ENCODE assay signal across 1 cellular context in the genomic region with DNA sequence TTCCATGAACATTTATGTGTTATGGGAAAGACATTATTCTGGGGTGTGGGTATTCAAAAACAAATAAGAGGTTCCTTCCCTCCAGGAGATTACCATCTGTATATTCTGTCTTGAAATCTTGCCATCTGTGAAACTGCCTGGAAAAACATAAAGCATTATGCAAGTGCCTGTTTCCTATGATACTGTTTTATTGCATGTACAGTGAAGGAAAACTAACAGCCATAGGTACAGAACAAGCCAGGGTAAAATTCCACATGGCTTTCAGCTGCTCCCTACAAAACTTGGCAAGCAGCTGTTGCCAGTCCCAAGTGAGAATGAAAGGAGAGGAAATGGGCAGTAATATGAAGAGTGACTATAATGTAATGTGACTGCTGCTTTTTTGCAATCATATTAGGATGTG.
TF ChIP-seq lines count a peak whose summit lies in the region.

No MANE protein-coding gene starts in this region.

TF ChIP-seq in A549, 52 proteins besides CTCF, POLR2A, EP300 and RAD21 (continued from another document):
- TF ChIP-seq, protein P1, sequence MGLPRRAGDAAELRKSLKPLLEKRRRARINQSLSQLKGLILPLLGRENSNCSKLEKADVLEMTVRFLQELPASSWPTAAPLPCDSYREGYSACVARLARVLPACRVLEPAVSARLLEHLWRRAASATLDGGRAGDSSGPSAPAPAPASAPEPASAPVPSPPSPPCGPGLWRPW (IDR thresholded peaks at IDR 0.05): no peak
- TF ChIP-seq ZNF302 (CRISPR knock-in tag; IDR thresholded peaks at IDR 0.05) (no peak), CHD4 (IDR thresholded peaks at IDR 0.05; ENCODE audit: borderline replicate concordance) (no peak), HEYL (CRISPR knock-in tag; IDR thresholded peaks at IDR 0.05) (no peak)
- TF ChIP-seq, protein P2, sequence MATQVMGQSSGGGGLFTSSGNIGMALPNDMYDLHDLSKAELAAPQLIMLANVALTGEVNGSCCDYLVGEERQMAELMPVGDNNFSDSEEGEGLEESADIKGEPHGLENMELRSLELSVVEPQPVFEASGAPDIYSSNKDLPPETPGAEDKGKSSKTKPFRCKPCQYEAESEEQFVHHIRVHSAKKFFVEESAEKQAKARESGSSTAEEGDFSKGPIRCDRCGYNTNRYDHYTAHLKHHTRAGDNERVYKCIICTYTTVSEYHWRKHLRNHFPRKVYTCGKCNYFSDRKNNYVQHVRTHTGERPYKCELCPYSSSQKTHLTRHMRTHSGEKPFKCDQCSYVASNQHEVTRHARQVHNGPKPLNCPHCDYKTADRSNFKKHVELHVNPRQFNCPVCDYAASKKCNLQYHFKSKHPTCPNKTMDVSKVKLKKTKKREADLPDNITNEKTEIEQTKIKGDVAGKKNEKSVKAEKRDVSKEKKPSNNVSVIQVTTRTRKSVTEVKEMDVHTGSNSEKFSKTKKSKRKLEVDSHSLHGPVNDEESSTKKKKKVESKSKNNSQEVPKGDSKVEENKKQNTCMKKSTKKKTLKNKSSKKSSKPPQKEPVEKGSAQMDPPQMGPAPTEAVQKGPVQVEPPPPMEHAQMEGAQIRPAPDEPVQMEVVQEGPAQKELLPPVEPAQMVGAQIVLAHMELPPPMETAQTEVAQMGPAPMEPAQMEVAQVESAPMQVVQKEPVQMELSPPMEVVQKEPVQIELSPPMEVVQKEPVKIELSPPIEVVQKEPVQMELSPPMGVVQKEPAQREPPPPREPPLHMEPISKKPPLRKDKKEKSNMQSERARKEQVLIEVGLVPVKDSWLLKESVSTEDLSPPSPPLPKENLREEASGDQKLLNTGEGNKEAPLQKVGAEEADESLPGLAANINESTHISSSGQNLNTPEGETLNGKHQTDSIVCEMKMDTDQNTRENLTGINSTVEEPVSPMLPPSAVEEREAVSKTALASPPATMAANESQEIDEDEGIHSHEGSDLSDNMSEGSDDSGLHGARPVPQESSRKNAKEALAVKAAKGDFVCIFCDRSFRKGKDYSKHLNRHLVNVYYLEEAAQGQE (IDR thresholded peaks at IDR 0.05): no peak
- TF ChIP-seq, protein P3, sequence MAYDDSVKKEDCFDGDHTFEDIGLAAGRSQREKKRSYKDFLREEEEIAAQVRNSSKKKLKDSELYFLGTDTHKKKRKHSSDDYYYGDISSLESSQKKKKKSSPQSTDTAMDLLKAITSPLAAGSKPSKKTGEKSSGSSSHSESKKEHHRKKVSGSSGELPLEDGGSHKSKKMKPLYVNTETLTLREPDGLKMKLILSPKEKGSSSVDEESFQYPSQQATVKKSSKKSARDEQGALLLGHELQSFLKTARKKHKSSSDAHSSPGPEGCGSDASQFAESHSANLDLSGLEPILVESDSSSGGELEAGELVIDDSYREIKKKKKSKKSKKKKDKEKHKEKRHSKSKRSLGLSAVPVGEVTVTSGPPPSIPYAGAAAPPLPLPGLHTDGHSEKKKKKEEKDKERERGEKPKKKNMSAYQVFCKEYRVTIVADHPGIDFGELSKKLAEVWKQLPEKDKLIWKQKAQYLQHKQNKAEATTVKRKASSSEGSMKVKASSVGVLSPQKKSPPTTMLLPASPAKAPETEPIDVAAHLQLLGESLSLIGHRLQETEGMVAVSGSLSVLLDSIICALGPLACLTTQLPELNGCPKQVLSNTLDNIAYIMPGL (CRISPR knock-in tag; IDR thresholded peaks at IDR 0.05; ENCODE audit: borderline replicate concordance): no peak
TF ChIP-seq in A549: peak in this region for 0.
